ENCODE assay signal across 26 cellular contexts in the genomic region with DNA sequence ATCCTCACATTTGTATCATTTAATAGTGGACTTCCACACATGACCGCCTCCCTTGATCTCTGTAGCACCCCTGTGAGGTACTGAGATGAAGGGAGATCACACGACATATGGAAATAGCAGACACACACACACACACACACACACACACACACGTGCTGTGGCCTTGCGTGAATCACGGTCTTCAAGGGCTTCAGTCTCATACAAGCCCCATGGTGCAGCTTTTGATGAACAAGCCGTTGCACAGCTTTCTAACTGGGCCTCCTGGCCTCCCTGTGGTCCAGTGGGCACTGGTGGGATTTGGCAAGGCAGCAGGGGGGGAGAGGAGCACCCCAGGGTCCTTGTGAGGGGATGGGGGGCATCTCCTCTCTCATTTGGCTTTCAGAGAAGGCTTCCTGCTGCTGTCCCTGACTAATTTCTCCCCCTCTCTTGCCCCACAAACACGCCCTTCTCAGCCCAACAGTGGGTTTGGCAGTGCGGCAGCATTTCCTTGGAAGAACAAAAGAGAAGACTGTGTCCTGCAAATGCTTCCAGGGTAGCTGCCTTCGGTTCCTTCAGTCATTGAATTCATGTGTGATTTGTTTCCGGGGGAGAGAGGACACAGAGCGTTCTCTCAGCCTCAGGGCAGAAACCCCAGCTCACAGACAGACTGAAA.
DNase-seq lines count a peak whose midpoint lies in the region; ATAC-seq, FAIRE-seq and TF ChIP-seq lines count a peak whose summit lies in the region.
"Had no signal": no experiment of that assay in that cellular context is flagged by ENCODE, and none has a peak within 500 bp of the region (broad histone marks: within the 10 kb centered on the region; RNA-seq: fewer than 3 reads in every experiment).

No MANE protein-coding gene starts in this region.

- in situ Hi-C loops in K562 (cut with MboI), result no loop called here

- H2AFZ ChIP-seq in K562 (ENCODE audit: low read depth, low read length), result peak overlapping the region; percentile 44

- H3K36me3 ChIP-seq in K562 (ENCODE audit: control insufficient read depth, insufficient read depth, low read length), result no peaks in the 10 kb centered on the region
- H3K36me3 ChIP-seq: heart right ventricle, neutrophil, sigmoid colon, tibial artery had no signal

- no peak for FAIRE-seq in K562 (lab: Jason Lieb, UNC)
- FAIRE-seq: keratinocyte had no signal

- H4K20me1 ChIP-seq in K562 (replicated peaks; ENCODE audit: control insufficient read depth, insufficient read depth, low read length), result no peaks in the 10 kb centered on the region

- peak; percentile 8 for DNase-seq in activated effector memory CD4-positive, alpha-beta T cell treated with anti-CD3 and anti-CD28 coated beads, Interleukin-2, amount 50 U/mL, for 16 hours
- DNase-seq in activated effector memory CD4-positive, alpha-beta T cell treated with Interleukin-2 at 50 U/mL for 16 hours, result no peak
- DNase-seq in K562 (ENCODE audit: extremely low read depth in 1 of 4, low spot score in 3 of 4), result no peak
- peak; percentile 71 for DNase-seq in mesenteric fat pad (ENCODE audit: low spot score)
- DNase-seq in NCI-H1105 (lab: John Stamatoyannopoulos, UW), result no peak
- no peak for DNase-seq in activated CD4-positive, CD25-positive, alpha-beta regulatory T cell treated with anti-CD3 and anti-CD28 coated beads, Interleukin-2, amount 50 U/mL, for 72 hours
- DNase-seq in AML-193 (lab: John Stamatoyannopoulos, UW), result no peak
- DNase-seq: activated CD4-positive, CD25-positive, alpha-beta regulatory T cell; activated naive CD4-positive, alpha-beta T cell; body of pancreas; CD4-positive, alpha-beta memory T cell; heart right ventricle; Karpas-422; mesendoderm; NCI-H1694 treated with DMSO at 0.1 percent for 48 hours; NCI-H345; SHP77 treated with DMSO at 0.1 percent for 48 hours; sigmoid colon; stimulated activated CD4-positive, alpha-beta T cell treated with anti-CD3 and anti-CD28 coated beads, Interleukin-4, amount 100 ng/mL, for 24 hours; stimulated activated CD8-positive, alpha-beta memory T cell treated with anti-CD3 and anti-CD28 coated beads, Interleukin-4, amount 100 ng/mL, for 48 hours; T-helper 17 cell had no signal

- POLR2A ChIA-PET in K562 (lab: Yijun Ruan, JAX), result interaction anchor here (0.7 to 1.7 kb wide), 2 partner anchors 8 to 12 kb away, joined by 3 to 5 read pairs; no protein-coding TSS in a partner anchor

- intact Hi-C loops in K562 (cut with micrococcal nuclease), result loop anchor here (5.0 kb wide), 1 partner anchor 52 kb away; no protein-coding TSS in a partner anchor

- CTCF ChIA-PET in K562 (lab: Yijun Ruan, JAX; ENCODE audit: low intra/inter-chr PET ratio), result no interaction called here

- TF ChIP-seq CTCF in K562 (IDR thresholded peaks at IDR 0.05 in 2 of 3, conservative IDR thresholded peaks at IDR 0.05 in 1 of 3; ENCODE audit: insufficient read depth in 2 of 3, low read depth in 1 of 3, low read length in 3 of 3), result no peak

- no peaks in the 10 kb centered on the region for H3K79me2 ChIP-seq in K562 (ENCODE audit: control insufficient read depth, insufficient read depth, low read length)

- no peaks in the 10 kb centered on the region for H3K9me1 ChIP-seq in K562 (ENCODE audit: control insufficient read depth, insufficient read depth, low read length)

- no peak overlapping the region for H3K4me2 ChIP-seq in K562 (ENCODE audit: insufficient read depth, low read length)

- no peaks in the 10 kb centered on the region for H3K27me3 ChIP-seq in K562 (ENCODE audit: control insufficient read depth in 2 of 2, insufficient read depth in 2 of 2, low read length in 2 of 2)
- H3K27me3 ChIP-seq: body of pancreas, heart right ventricle, neutrophil, sigmoid colon, tibial artery had no signal

- ATAC-seq in K562 (no peak), HG02852 (IDR thresholded peaks at IDR 0.05; ENCODE audit: unreplicated experiment) (no peak)
- ATAC-seq: body of pancreas, esophagus mucosa, heart right ventricle, T-helper 17 cell had no signal

- H3K9me3 ChIP-seq in K562 (replicated peaks; ENCODE audit: control insufficient read depth, insufficient read depth, low read depth, low read length), result no peaks in the 10 kb centered on the region
- H3K9me3 ChIP-seq: body of pancreas, heart right ventricle, neutrophil, sigmoid colon, tibial artery had no signal

- TF ChIP-seq EP300 in K562 (IDR thresholded peaks at IDR 0.05; ENCODE audit: low read length), result no peak

- no peak for TF ChIP-seq POLR2A in K562 (conservative IDR thresholded peaks at IDR 0.05)

- peaks cover 24 to 40% of the 10 kb centered on the region in 2 experiments for H3K4me1 ChIP-seq in K562 (replicated peaks in 1 of 2; ENCODE audit: control insufficient read depth in 2 of 2, insufficient read depth in 2 of 2, low read length in 2 of 2)

- WGBS in K562 (ENCODE audit: insufficient coverage, low coverage, missing lambda C conversion rate), result 69% methylated on average over 10 of the region's 11 CpGs

- no peak overlapping the region for H3K27ac ChIP-seq in K562 (ENCODE audit: extremely low read depth, low read depth, low read length)
- H3K27ac ChIP-seq: body of pancreas, neutrophil had no signal

- BruUV-seq in K562 (replicated peaks; lab: Mats Ljungman, UMichigan), result no TSS peak

- no peak for TF ChIP-seq RAD21 in K562 (CRISPR knock-in tag; conservative IDR thresholded peaks at IDR 0.05 in 1 of 2, IDR thresholded peaks at IDR 0.05 in 1 of 2)

- no peak overlapping the region for H3K4me3 ChIP-seq in K562
- H3K4me3 ChIP-seq: body of pancreas, heart right ventricle, sigmoid colon, tibial artery had no signal

- no peak overlapping the region for H3K9ac ChIP-seq in K562 (ENCODE audit: insufficient read depth in 1 of 2, low read depth in 2 of 2, low read length in 2 of 2)

TF ChIP-seq in K562, 482 proteins besides CTCF, POLR2A, EP300 and RAD21:
- TF ChIP-seq, protein P1, sequence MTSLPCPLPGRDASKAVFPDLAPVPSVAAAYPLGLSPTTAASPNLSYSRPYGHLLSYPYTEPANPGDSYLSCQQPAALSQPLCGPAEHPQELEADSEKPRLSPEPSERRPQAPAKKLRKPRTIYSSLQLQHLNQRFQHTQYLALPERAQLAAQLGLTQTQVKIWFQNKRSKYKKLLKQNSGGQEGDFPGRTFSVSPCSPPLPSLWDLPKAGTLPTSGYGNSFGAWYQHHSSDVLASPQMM (CRISPR knock-in tag; IDR thresholded peaks at IDR 0.05), result no peak
- TF ChIP-seq BHLHE40 (IDR thresholded peaks at IDR 0.05; ENCODE audit: low read length), result 0 out of 2 replicates have a peak, but pooled peaks have one; percentile 17

Comparison
In these comparisons a context has a peak if more than half of its experiments do, and no peak if none do; other contexts are left out.
1. DNase-seq: peak in activated effector memory CD4-positive, alpha-beta T cell treated with anti-CD3 and anti-CD28 coated beads, Interleukin-2, amount 50 U/mL, for 16 hours (single experiment) and mesenteric fat pad (single experiment); none in activated effector memory CD4-positive, alpha-beta T cell treated with Interleukin-2 at 50 U/mL for 16 hours (single experiment), K562 (0 of 4), NCI-H1105 (single experiment), activated CD4-positive, CD25-positive, alpha-beta regulatory T cell treated with anti-CD3 and anti-CD28 coated beads, Interleukin-2, amount 50 U/mL, for 72 hours (single experiment) and AML-193 (0 of 2).